ENCODE assay signal across 25 cellular contexts in the genomic region with DNA sequence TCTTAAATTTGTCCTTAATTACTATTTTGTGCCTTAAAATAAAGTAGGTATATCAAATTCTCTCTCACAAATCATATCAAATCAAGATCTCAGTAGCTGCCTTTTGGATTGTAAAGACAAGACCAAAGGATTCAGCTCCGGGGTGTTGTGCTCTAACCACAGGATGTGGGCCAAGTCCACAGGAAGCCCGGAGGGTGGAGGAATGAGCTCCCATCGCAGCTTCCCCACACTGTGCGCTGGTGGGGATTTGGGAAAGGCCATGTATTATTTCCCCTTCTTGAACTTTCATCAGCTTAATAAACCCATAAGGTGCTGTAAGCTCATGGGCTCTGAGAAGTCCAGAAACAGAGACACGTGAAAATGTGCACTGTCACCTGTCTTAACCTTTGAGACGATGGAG.
"Had no signal": no experiment of that assay in that cellular context is flagged by ENCODE, and none has a peak within 500 bp of the region (broad histone marks: within the 10 kb centered on the region; RNA-seq: fewer than 3 reads in every experiment).

No MANE protein-coding gene starts in this region.

- H3K9me3 ChIP-seq: colonic mucosa, esophagus muscularis mucosa, heart right ventricle, lower lobe of right lung, neutrophil, prostate gland, right atrium auricular region, suprapubic skin, transverse colon, upper lobe of right lung, uterus had no signal

- H3K4me2 ChIP-seq: smooth muscle cell had no signal

- H3K9ac ChIP-seq: parathyroid adenoma had no signal

- H3K36me3 ChIP-seq: colonic mucosa, esophagus muscularis mucosa, heart right ventricle, lower lobe of right lung, neutrophil, prostate gland, right atrium auricular region, suprapubic skin, transverse colon, upper lobe of right lung, uterus had no signal

- DNase-seq: colonic mucosa; effector memory CD4-positive, alpha-beta T cell; foreskin keratinocyte; glutamatergic neuron; heart right ventricle; hippocampal formation; left ventricle myocardium superior; lower lobe of right lung; natural killer cell; stimulated activated CD4-positive, alpha-beta T cell treated with anti-CD3 and anti-CD28 coated beads, Interleukin-12 subunit alpha, Interleukin-12 subunit beta, amount 100 ng/mL, for 4 hours; stimulated activated CD4-positive, alpha-beta T cell treated with anti-CD3 and anti-CD28 coated beads, Interleukin-1b, Interleukin-23, amount 100 ng/mL, for 48 hours; stimulated activated CD4-positive, alpha-beta T cell treated with anti-CD3 and anti-CD28 coated beads, Interleukin-4, amount 100 ng/mL, for 1 hour; stimulated activated CD8-positive, alpha-beta memory T cell treated with anti-CD3 and anti-CD28 coated beads, Interleukin-4, amount 100 ng/mL, for 48 hours; stimulated activated naive CD4-positive, alpha-beta T cell; stimulated activated naive CD8-positive, alpha-beta T cell treated with anti-CD3 and anti-CD28 coated beads, Interleukin-15, amount 100 ng/mL, for 72 hours; transverse colon; upper lobe of right lung; uterus had no signal

- H3K27me3 ChIP-seq: colonic mucosa, foreskin keratinocyte, neutrophil, right atrium auricular region, suprapubic skin, transverse colon, upper lobe of right lung, uterus had no signal

- H3K4me3 ChIP-seq: colonic mucosa, esophagus muscularis mucosa, heart right ventricle, lower lobe of right lung, prostate gland, right atrium auricular region, smooth muscle cell, suprapubic skin, transverse colon, upper lobe of right lung, uterus had no signal

- H3K4me1 ChIP-seq: colonic mucosa, esophagus muscularis mucosa, foreskin keratinocyte, heart right ventricle, lower lobe of right lung, parathyroid adenoma, prostate gland, right atrium auricular region, suprapubic skin, transverse colon, upper lobe of right lung, uterus had no signal

- H3K27ac ChIP-seq: colonic mucosa, esophagus muscularis mucosa, foreskin keratinocyte, heart right ventricle, lower lobe of right lung, neutrophil, parathyroid adenoma, prostate gland, right atrium auricular region, suprapubic skin, transverse colon, upper lobe of right lung, uterus had no signal
